ENCODE assay signal across 18 cellular contexts in the genomic region with DNA sequence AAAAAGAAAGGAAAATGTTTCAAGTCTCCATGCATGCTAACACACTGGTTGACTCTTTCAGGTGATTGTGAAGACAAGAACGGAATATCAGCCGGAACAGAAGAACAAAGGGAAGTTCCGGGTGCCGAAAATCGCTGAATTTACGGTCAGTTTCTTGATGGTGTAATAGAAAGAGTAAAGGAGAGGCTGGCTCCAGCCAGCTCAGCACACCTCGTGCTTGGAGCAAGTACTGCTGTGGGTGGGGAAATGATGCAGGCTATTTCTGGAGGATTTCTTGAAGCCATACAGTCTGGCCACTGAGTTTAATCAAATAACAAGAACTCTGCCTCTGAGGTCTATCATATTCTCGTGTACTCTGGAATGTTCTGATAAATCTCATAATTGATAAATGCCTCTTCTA. TPM values are rescaled to one million over a fixed set of nuclear protein-coding genes. Genes with fewer than 3 reads are reported as not detected.
DNase-seq lines count a peak whose midpoint lies in the region; ATAC-seq and TF ChIP-seq lines count a peak whose summit lies in the region.
"Had no signal": no experiment of that assay in that cellular context is flagged by ENCODE, and none has a peak within 500 bp of the region (broad histone marks: within the 10 kb centered on the region; RNA-seq: fewer than 3 reads in every experiment).

No MANE protein-coding gene starts in this region.

- H3K79me2 ChIP-seq in GM23248 (ENCODE audit: insufficient read depth), result no peaks in the 10 kb centered on the region

- in situ Hi-C loops in GM23248 (cut with MboI), result no loop called here

- no peaks in the 10 kb centered on the region for H4K20me1 ChIP-seq in GM23248 (ENCODE audit: insufficient read depth)

- H2AFZ ChIP-seq in GM23248, result no peak overlapping the region

- no peak overlapping the region for H3K27ac ChIP-seq in GM23248
- H3K27ac ChIP-seq in endodermal cell (ENCODE audit: low read depth, low read length), result no peak overlapping the region
- H3K27ac ChIP-seq: 22Rv1, A549, C4-2B, HL-60 had no signal

- H3K27me3 ChIP-seq in GM23248 (replicated peaks; ENCODE audit: insufficient read depth) (no peaks in the 10 kb centered on the region), endodermal cell (ENCODE audit: control insufficient read depth, insufficient read depth, low read length, poor library complexity, severe bottlenecking) (no peaks in the 10 kb centered on the region)

- H3K4me1 Mint-ChIP-seq in endodermal cell, result peaks cover 11% of the 10 kb centered on the region

- H3K4me2 ChIP-seq in GM23248 (ENCODE audit: unreplicated experiment), result no peak overlapping the region
- H3K4me2 ChIP-seq: A549 had no signal

- H3K9ac ChIP-seq in GM23248 (no peak overlapping the region), endodermal cell (ENCODE audit: extremely low read depth, low read length, poor library complexity, severe bottlenecking) (no peak overlapping the region)

- H3K4me3 ChIP-seq in GM23248 (no peak overlapping the region), endodermal cell (ENCODE audit: low read length) (no peak overlapping the region)
- H3K4me3 ChIP-seq: A549 had no signal

- WGBS in GM23248 (ENCODE audit: low coverage in 1 of 2, low lambda C conversion rate in 2 of 2, missing lambda C conversion rate in 2 of 2), 2 experiments, result 2 to 5% methylated on average over 8 of the region's 8 CpGs
- 86 to 89% methylated on average over 7 to 8 of the region's 8 CpGs for WGBS in endodermal cell (ENCODE audit: insufficient coverage in 1 of 2, insufficient read length in 1 of 2), 2 experiments

- TF ChIP-seq CTCF in endodermal cell (conservative IDR thresholded peaks at IDR 0.05), result no peak

- H3F3A ChIP-seq in GM23248 (ENCODE audit: insufficient read depth), result no peaks in the 10 kb centered on the region

- DNase-seq in DMS53 (lab: John Stamatoyannopoulos, UW), result peak; percentile 38
- no peak for DNase-seq in DMS53 treated with DMSO at 0.1 percent for 48 hours (lab: John Stamatoyannopoulos, UW; ENCODE audit: unreplicated experiment)
- DNase-seq in GM23248, result peak; percentile 6
- DNase-seq in RPMI8226, result peak; percentile 14
- peak; percentile 24 for DNase-seq in endodermal cell
- DNase-seq: AML-193; Caco-2; CD4-positive, alpha-beta T cell; DMS79 treated with DMSO at 0.1 percent for 48 hours; GF-D8; HCEC 1CT had no signal

- H3K27ac Mint-ChIP-seq in endodermal cell, result no peak overlapping the region
- H3K27ac Mint-ChIP-seq: CD4-positive, alpha-beta T cell had no signal

- H3K9me2 ChIP-seq in GM23248 (ENCODE audit: insufficient read depth), result no peaks in the 10 kb centered on the region

- H3K4me1 ChIP-seq in GM23248 (ENCODE audit: insufficient read depth), result no peaks in the 10 kb centered on the region
- H3K4me1 ChIP-seq in endodermal cell (ENCODE audit: control insufficient read depth, insufficient read depth, low read length), result no peaks in the 10 kb centered on the region
- H3K4me1 ChIP-seq: A549 had no signal

- H3K9me3 Mint-ChIP-seq in endodermal cell, result no peaks in the 10 kb centered on the region

- no peak overlapping the region for H3K4me3 Mint-ChIP-seq in endodermal cell
- H3K4me3 Mint-ChIP-seq: CD4-positive, alpha-beta T cell had no signal

- ATAC-seq in GM21526 (IDR thresholded peaks at IDR 0.05; ENCODE audit: low FRiP score, unreplicated experiment) (no peak), HG02623 (IDR thresholded peaks at IDR 0.05; ENCODE audit: unreplicated experiment) (no peak)
- ATAC-seq: A549 had no signal

- H3K9me3 ChIP-seq in GM23248 (ENCODE audit: low read depth) (no peaks in the 10 kb centered on the region), endodermal cell (ENCODE audit: control insufficient read depth, low read length) (no peaks in the 10 kb centered on the region)
- H3K9me3 ChIP-seq: Caco-2 had no signal

- peaks cover 12% of the 10 kb centered on the region for H3K27me3 Mint-ChIP-seq in endodermal cell (ENCODE audit: insufficient read depth)

- H3K36me3 Mint-ChIP-seq in endodermal cell (ENCODE audit: low read depth), result no peaks in the 10 kb centered on the region

- H3K36me3 ChIP-seq in GM23248 (ENCODE audit: low read depth), result no peaks in the 10 kb centered on the region
- H3K36me3 ChIP-seq in endodermal cell (ENCODE audit: control insufficient read depth, insufficient read depth, low read length), result no peaks in the 10 kb centered on the region

RNA-seq across cellular contexts. Expression of gene NSG2, which starts 18.7 kb away (rescaled TPM):
- total RNA-seq in GM23248 (2014; rRNA removed; shearing (Covaris generic)), result not detected in 2 replicates
- not detected in 2 replicates for polyA plus RNA-seq in GM23248 (2016; fragmentation: Nextera tagmentation; extraction: Ambion mirVana)
- not detected for total RNA-seq in endodermal cell
- polyA plus RNA-seq in endodermal cell (2013, experiment 1 of 2), result 22.3 TPM
- polyA plus RNA-seq in endodermal cell (2013, experiment 2 of 2), result 17.8 TPM
- total RNA-seq: Caco-2; CD4-positive, alpha-beta T cell; HT1080 had no signal
